11 cellular contexts compared by ENCODE assay signal in the genomic region with DNA sequence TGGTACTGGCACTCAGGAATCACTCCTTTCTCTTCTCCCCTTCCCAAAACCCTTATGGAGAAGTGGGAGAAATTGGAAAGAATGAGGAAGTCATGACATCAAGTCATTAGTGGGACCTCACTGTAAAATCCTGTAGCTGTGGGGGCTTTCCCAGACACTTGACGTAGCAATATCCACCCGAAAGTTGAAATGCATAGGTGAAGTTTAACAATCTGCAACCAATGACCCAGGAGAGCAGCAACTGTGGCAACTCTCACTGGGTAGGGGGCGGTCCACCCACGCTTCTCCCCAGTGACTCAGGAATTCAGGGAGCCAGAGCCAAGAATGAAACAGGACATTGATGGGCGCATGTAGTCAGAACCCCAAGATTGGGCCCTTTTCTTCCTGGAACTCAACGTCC. TPM values are rescaled to one million over a fixed set of nuclear protein-coding genes. Genes with fewer than 3 reads are reported as not detected.
DNase-seq lines count a peak whose midpoint lies in the region; TF ChIP-seq lines count a peak whose summit lies in the region.
"Had no signal": no experiment of that assay in that cellular context is flagged by ENCODE, and none has a peak within 500 bp of the region (broad histone marks: within the 10 kb centered on the region; RNA-seq: fewer than 3 reads in every experiment).

No MANE protein-coding gene starts in this region.

- DNase-seq in choroid plexus epithelial cell (ENCODE audit: low read depth), result peak; percentile 76
- DNase-seq in lung microvascular endothelial cell (ENCODE audit: low read depth in 2 of 2), result peak; percentile 74 to 75
- no peak for DNase-seq in suprapubic skin (ENCODE audit: low spot score in 2 of 2)
- no peak for DNase-seq in GOT3 (lab: John Stamatoyannopoulos, UW)
- DNase-seq in NCI-H2081 treated with DMSO at 0.1 percent for 48 hours (lab: John Stamatoyannopoulos, UW), result no peak
- no peak for DNase-seq in stimulated activated CD4-positive, alpha-beta T cell treated with anti-CD3 and anti-CD28 coated beads, Interleukin-15, amount 100 ng/mL, for 24 hours
- DNase-seq in SKM-1 (lab: John Stamatoyannopoulos, UW; ENCODE audit: unreplicated experiment), result no peak
- DNase-seq: activated CD4-positive, alpha-beta T cell treated with anti-CD3 and anti-CD28 coated beads, Interleukin-2, amount 50 U/mL, for 4 hours; naive B cell; NCI-H1436 had no signal

- no peaks in the 10 kb centered on the region for H3K36me3 ChIP-seq in suprapubic skin

- TF ChIP-seq CTCF in choroid plexus epithelial cell (conservative IDR thresholded peaks at IDR 0.05; ENCODE audit: low read depth, low read length), result no peak
- TF ChIP-seq CTCF in suprapubic skin (IDR thresholded peaks at IDR 0.05), result no peak

- H3K4me3 ChIP-seq in choroid plexus epithelial cell (ENCODE audit: low read depth, low read length) (no peak overlapping the region), suprapubic skin (no peak overlapping the region)

- TF ChIP-seq EP300 in Ishikawa (IDR thresholded peaks at IDR 0.05; ENCODE audit: borderline replicate concordance) (peak; percentile 68), suprapubic skin (IDR thresholded peaks at IDR 0.05) (no peak)

- peak overlapping the region; percentile 71 for H3K27ac ChIP-seq in suprapubic skin

- H3K4me1 ChIP-seq in suprapubic skin, result peaks cover 45% of the 10 kb centered on the region

- no peaks in the 10 kb centered on the region for H3K9me3 ChIP-seq in suprapubic skin

- H3K27me3 ChIP-seq in suprapubic skin, result no peaks in the 10 kb centered on the region

- no peak for TF ChIP-seq POLR2A in suprapubic skin (IDR thresholded peaks at IDR 0.05)

- TF ChIP-seq RAD21 in Ishikawa (IDR thresholded peaks at IDR 0.05; ENCODE audit: low read depth), result no peak

- WGBS in suprapubic skin, result 43% methylated on average over 6 of the region's 6 CpGs

TF ChIP-seq in Ishikawa, 13 proteins besides CTCF, POLR2A, EP300 and RAD21:
- TF ChIP-seq, protein P1, sequence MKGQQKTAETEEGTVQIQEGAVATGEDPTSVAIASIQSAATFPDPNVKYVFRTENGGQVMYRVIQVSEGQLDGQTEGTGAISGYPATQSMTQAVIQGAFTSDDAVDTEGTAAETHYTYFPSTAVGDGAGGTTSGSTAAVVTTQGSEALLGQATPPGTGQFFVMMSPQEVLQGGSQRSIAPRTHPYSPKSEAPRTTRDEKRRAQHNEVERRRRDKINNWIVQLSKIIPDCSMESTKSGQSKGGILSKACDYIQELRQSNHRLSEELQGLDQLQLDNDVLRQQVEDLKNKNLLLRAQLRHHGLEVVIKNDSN (IDR thresholded peaks at IDR 0.05), result no peak
- TF ChIP-seq EGR1 (IDR thresholded peaks at IDR 0.05) (peak; percentile 93), NFIC (IDR thresholded peaks at IDR 0.05) (peak; percentile 5; the same call in 1 of the 2 replicates), FOXM1 (IDR thresholded peaks at IDR 0.05; ENCODE audit: borderline replicate concordance, low read depth) (peak; percentile 42; the same call in 1 of the 2 replicates), ZBTB7A (IDR thresholded peaks at IDR 0.05; ENCODE audit: low read depth) (0 out of 2 replicates have a peak, but pooled peaks have one; percentile 34), TEAD4 (IDR thresholded peaks at IDR 0.05) (peak; percentile 55)
- TF ChIP-seq, protein P2, sequence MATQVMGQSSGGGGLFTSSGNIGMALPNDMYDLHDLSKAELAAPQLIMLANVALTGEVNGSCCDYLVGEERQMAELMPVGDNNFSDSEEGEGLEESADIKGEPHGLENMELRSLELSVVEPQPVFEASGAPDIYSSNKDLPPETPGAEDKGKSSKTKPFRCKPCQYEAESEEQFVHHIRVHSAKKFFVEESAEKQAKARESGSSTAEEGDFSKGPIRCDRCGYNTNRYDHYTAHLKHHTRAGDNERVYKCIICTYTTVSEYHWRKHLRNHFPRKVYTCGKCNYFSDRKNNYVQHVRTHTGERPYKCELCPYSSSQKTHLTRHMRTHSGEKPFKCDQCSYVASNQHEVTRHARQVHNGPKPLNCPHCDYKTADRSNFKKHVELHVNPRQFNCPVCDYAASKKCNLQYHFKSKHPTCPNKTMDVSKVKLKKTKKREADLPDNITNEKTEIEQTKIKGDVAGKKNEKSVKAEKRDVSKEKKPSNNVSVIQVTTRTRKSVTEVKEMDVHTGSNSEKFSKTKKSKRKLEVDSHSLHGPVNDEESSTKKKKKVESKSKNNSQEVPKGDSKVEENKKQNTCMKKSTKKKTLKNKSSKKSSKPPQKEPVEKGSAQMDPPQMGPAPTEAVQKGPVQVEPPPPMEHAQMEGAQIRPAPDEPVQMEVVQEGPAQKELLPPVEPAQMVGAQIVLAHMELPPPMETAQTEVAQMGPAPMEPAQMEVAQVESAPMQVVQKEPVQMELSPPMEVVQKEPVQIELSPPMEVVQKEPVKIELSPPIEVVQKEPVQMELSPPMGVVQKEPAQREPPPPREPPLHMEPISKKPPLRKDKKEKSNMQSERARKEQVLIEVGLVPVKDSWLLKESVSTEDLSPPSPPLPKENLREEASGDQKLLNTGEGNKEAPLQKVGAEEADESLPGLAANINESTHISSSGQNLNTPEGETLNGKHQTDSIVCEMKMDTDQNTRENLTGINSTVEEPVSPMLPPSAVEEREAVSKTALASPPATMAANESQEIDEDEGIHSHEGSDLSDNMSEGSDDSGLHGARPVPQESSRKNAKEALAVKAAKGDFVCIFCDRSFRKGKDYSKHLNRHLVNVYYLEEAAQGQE (IDR thresholded peaks at IDR 0.05; ENCODE audit: low read depth), result no peak

RNA-seq across cellular contexts. Expression of a gene that starts 27.0 kb away (rescaled TPM):
- total RNA-seq in lung microvascular endothelial cell, result 60.8 and 487 TPM in 2 replicates
- total RNA-seq in suprapubic skin, result 1 to 10 TPM; 2.8 to 6.8 (median 4.3) TPM

Comparison
In these comparisons a context has a peak if more than half of its experiments do, and no peak if none do; other contexts are left out.
1. DNase-seq: peak in choroid plexus epithelial cell (single experiment) and lung microvascular endothelial cell (2 of 2); none in suprapubic skin (0 of 2), GOT3 (single experiment), NCI-H2081 treated with DMSO at 0.1 percent for 48 hours (single experiment), stimulated activated CD4-positive, alpha-beta T cell treated with anti-CD3 and anti-CD28 coated beads, Interleukin-15, amount 100 ng/mL, for 24 hours (single experiment) and SKM-1 (single experiment).